Comparison of ENCODE assay signal across 20 cellular contexts in genomic region chr15:77817434-77817833, GRCh38.
"Had no signal": no experiment of that assay in that cellular context is flagged by ENCODE, and none has a peak within 500 bp of the region (broad histone marks: within the 10 kb centered on the region; RNA-seq: fewer than 3 reads in every experiment).

No MANE protein-coding gene starts in this region.

- H3K36me3 Mint-ChIP-seq: activated naive CD4-positive, alpha-beta T cell treated with anti-CD3 and anti-CD28 coated beads, Interleukin-2, amount 10 ng/mL, durations not matched to agents 7 days and 5 days; natural killer cell; T-cell had no signal

- H3K27ac Mint-ChIP-seq: activated naive CD4-positive, alpha-beta T cell treated with anti-CD3 and anti-CD28 coated beads, Interleukin-2, amount 10 ng/mL, durations not matched to agents 7 days and 5 days; dendritic cell treated with granulocyte-macrophage colony-stimulating factor and Interleukin-4, amounts not matched to agents 40 ng/mL and 50 ng/mL, for 4 days; effector memory CD8-positive, alpha-beta T cell; natural killer cell; T-cell had no signal

- H3K9me3 Mint-ChIP-seq: activated naive CD4-positive, alpha-beta T cell treated with anti-CD3 and anti-CD28 coated beads, Interleukin-2, amount 10 ng/mL, durations not matched to agents 7 days and 5 days; dendritic cell treated with granulocyte-macrophage colony-stimulating factor and Interleukin-4, amounts not matched to agents 40 ng/mL and 50 ng/mL, for 4 days; effector memory CD8-positive, alpha-beta T cell; natural killer cell; T-cell had no signal

- H3K4me1 Mint-ChIP-seq: natural killer cell had no signal

- H3K36me3 ChIP-seq: ascending aorta, breast epithelium, stomach, upper lobe of left lung had no signal

- H3K4me3 ChIP-seq: ascending aorta, breast epithelium, smooth muscle cell, stomach, upper lobe of left lung had no signal

- ATAC-seq: effector memory CD8-positive, alpha-beta T cell; natural killer cell; sciatic nerve; T-cell had no signal

- DNase-seq: activated CD4-positive, alpha-beta T cell treated with anti-CD3 and anti-CD28 coated beads, Interleukin-2, amount 50 U/mL, for 1 hour; activated CD4-positive, CD25-positive, alpha-beta regulatory T cell treated with anti-CD3 and anti-CD28 coated beads, Interleukin-2, amount 50 U/mL, for 72 hours; activated CD8-positive, alpha-beta memory T cell treated with anti-CD3 and anti-CD28 coated beads, Interleukin-2, amount 50 U/mL, for 48 hours; activated effector memory CD4-positive, alpha-beta T cell treated with Interleukin-2 at 50 U/mL for 16 hours; activated naive CD4-positive, alpha-beta T cell treated with anti-CD3 and anti-CD28 coated beads, Interleukin-2, amount 10 ng/mL, durations not matched to agents 7 days and 5 days; activated T-cell treated with anti-CD3 and anti-CD28 coated beads, Interleukin-2, amount 50 U/mL, for 48 hours; effector memory CD8-positive, alpha-beta T cell; mesendoderm; natural killer cell; SK-N-SH; stimulated activated CD4-positive, alpha-beta T cell treated with anti-CD3 and anti-CD28 coated beads, Interleukin-4, amount 100 ng/mL, for 1 hour; stomach; T-cell; T-helper 9 cell; upper lobe of left lung had no signal

- H3K9me3 ChIP-seq: ascending aorta, breast epithelium, SK-N-SH, stomach, upper lobe of left lung had no signal

- H3K4me3 Mint-ChIP-seq: activated naive CD4-positive, alpha-beta T cell treated with anti-CD3 and anti-CD28 coated beads, Interleukin-2, amount 10 ng/mL, durations not matched to agents 7 days and 5 days; dendritic cell treated with granulocyte-macrophage colony-stimulating factor and Interleukin-4, amounts not matched to agents 40 ng/mL and 50 ng/mL, for 4 days; natural killer cell had no signal
